21 cellular contexts compared by ENCODE assay signal in the genomic region with DNA sequence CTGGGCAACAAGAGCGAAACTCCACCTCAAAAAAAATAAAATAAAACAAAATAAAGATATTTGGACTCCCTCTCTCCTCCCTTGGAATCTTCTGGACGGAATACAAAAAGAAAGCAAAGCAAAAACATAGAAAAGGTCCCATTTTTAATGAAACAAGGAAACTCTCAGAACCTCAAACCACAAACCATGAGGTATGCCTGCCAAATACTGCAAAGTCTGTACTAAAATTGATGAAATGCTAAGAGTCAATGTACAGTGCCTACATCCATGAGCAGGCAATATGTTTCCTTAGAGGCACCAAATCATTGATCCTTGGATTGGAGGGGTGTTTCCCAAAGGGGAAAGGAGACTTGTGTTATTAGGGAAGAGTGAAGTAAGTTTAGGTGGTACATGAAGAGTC. TPM values are rescaled to one million over a fixed set of nuclear protein-coding genes. Genes with fewer than 3 reads are reported as not detected.
DNase-seq lines count a peak whose midpoint lies in the region; ATAC-seq and TF ChIP-seq lines count a peak whose summit lies in the region.
"Had no signal": no experiment of that assay in that cellular context is flagged by ENCODE, and none has a peak within 500 bp of the region (broad histone marks: within the 10 kb centered on the region; RNA-seq: fewer than 3 reads in every experiment).

No MANE protein-coding gene starts in this region.

- H3K4me1 ChIP-seq in body of pancreas = no peaks in the 10 kb centered on the region

- H3K36me3 ChIP-seq in MG63 (no peaks in the 10 kb centered on the region), body of pancreas (replicated peaks in 1 of 2; ENCODE audit: insufficient read depth in 1 of 2, low read depth in 2 of 2) (no peaks in the 10 kb centered on the region)
- H3K36me3 ChIP-seq: Peyer's patch, tibial nerve had no signal

- peak overlapping the region; percentile 44 for H3K27ac Mint-ChIP-seq in activated T-cell treated with anti-CD3 and anti-CD28 coated beads, Interleukin-2, amount 50 U/mL, for 72 hours
- H3K27ac Mint-ChIP-seq in T-helper 1 cell treated with Interleukin-12 subunit alpha and Interleukin-12 subunit beta and Interleukin-4 antibody, amounts not matched to agents 30 μg/mL and 1 μg/mL, for 36 hours = peak overlapping the region; percentile 79
- peak overlapping the region; percentile 88 for H3K27ac Mint-ChIP-seq in stimulated activated effector memory CD8-positive, alpha-beta T cell treated with anti-CD3 and anti-CD28 coated beads, Interleukin-12 subunit alpha, Interleukin-12 subunit beta, amount 100 ng/mL, for 72 hours
- H3K27ac Mint-ChIP-seq: HFFc6 had no signal

- H3K4me3 ChIP-seq in MG63 (no peak overlapping the region), body of pancreas (no peak overlapping the region)
- H3K4me3 ChIP-seq: dorsolateral prefrontal cortex, Peyer's patch, tibial nerve had no signal

- no peak for TF ChIP-seq CTCF in body of pancreas (IDR thresholded peaks at IDR 0.05)

- peaks cover 66% of the 10 kb centered on the region for H3K4me1 Mint-ChIP-seq in activated T-cell treated with anti-CD3 and anti-CD28 coated beads, Interleukin-2, amount 50 U/mL, for 72 hours (ENCODE audit: low read depth)
- peaks cover 42% of the 10 kb centered on the region for H3K4me1 Mint-ChIP-seq in T-helper 1 cell treated with Interleukin-12 subunit alpha and Interleukin-12 subunit beta and Interleukin-4 antibody, amounts not matched to agents 30 μg/mL and 1 μg/mL, for 36 hours (ENCODE audit: low read depth)
- H3K4me1 Mint-ChIP-seq in stimulated activated effector memory CD8-positive, alpha-beta T cell treated with anti-CD3 and anti-CD28 coated beads, Interleukin-12 subunit alpha, Interleukin-12 subunit beta, amount 100 ng/mL, for 72 hours = peaks cover 51% of the 10 kb centered on the region

- 83 to 90% methylated on average over 2 of the region's 2 CpGs for WGBS in body of pancreas, 2 donors

- peaks cover 3% of the 10 kb centered on the region in 2 donors for H3K9me3 Mint-ChIP-seq in activated T-cell treated with anti-CD3 and anti-CD28 coated beads, Interleukin-2, amount 50 U/mL, for 72 hours
- H3K9me3 Mint-ChIP-seq in T-helper 1 cell treated with Interleukin-12 subunit alpha and Interleukin-12 subunit beta and Interleukin-4 antibody, amounts not matched to agents 30 μg/mL and 1 μg/mL, for 36 hours = peaks cover 17% of the 10 kb centered on the region
- no peaks in the 10 kb centered on the region for H3K9me3 Mint-ChIP-seq in stimulated activated effector memory CD8-positive, alpha-beta T cell treated with anti-CD3 and anti-CD28 coated beads, Interleukin-12 subunit alpha, Interleukin-12 subunit beta, amount 100 ng/mL, for 72 hours
- H3K9me3 Mint-ChIP-seq: HFFc6 had no signal

- H3K27me3 Mint-ChIP-seq in activated T-cell treated with anti-CD3 and anti-CD28 coated beads, Interleukin-2, amount 50 U/mL, for 72 hours (ENCODE audit: low read depth) = no peaks in the 10 kb centered on the region
- no peaks in the 10 kb centered on the region for H3K27me3 Mint-ChIP-seq in T-helper 1 cell treated with Interleukin-12 subunit alpha and Interleukin-12 subunit beta and Interleukin-4 antibody, amounts not matched to agents 30 μg/mL and 1 μg/mL, for 36 hours (ENCODE audit: low read depth)

- H3K9me3 ChIP-seq in MG63 = no peaks in the 10 kb centered on the region
- no peaks in the 10 kb centered on the region for H3K9me3 ChIP-seq in body of pancreas
- H3K9me3 ChIP-seq: Peyer's patch had no signal

- H3K4me3 Mint-ChIP-seq in activated T-cell treated with anti-CD3 and anti-CD28 coated beads, Interleukin-2, amount 50 U/mL, for 72 hours = peak overlapping the region; percentile 63 to 64
- H3K4me3 Mint-ChIP-seq in T-helper 1 cell treated with Interleukin-12 subunit alpha and Interleukin-12 subunit beta and Interleukin-4 antibody, amounts not matched to agents 30 μg/mL and 1 μg/mL, for 36 hours = peak overlapping the region; percentile 47
- H3K4me3 Mint-ChIP-seq in stimulated activated effector memory CD8-positive, alpha-beta T cell treated with anti-CD3 and anti-CD28 coated beads, Interleukin-12 subunit alpha, Interleukin-12 subunit beta, amount 100 ng/mL, for 72 hours = peak overlapping the region; percentile 39
- H3K4me3 Mint-ChIP-seq: HFFc6 had no signal

- TF ChIP-seq POLR2A in body of pancreas (IDR thresholded peaks at IDR 0.05) = no peak

- H3K27me3 ChIP-seq in MG63 (no peaks in the 10 kb centered on the region), body of pancreas (no peaks in the 10 kb centered on the region)
- H3K27me3 ChIP-seq: dorsolateral prefrontal cortex, Peyer's patch, tibial nerve had no signal

- no peak for ATAC-seq in activated T-cell treated with anti-CD3 and anti-CD28 coated beads, Interleukin-2, amount 50 U/mL, for 72 hours (replicated peaks in 1 of 2)
- no peak for ATAC-seq in stimulated activated effector memory CD8-positive, alpha-beta T cell treated with anti-CD3 and anti-CD28 coated beads, Interleukin-12 subunit alpha, Interleukin-12 subunit beta, amount 100 ng/mL, for 72 hours
- no peak for ATAC-seq in body of pancreas
- ATAC-seq: esophagus mucosa, left ventricle myocardium superior, right cardiac atrium, SK-N-SH treated with all-trans-retinoic acid at 6 μM for 48 hours had no signal

- peaks cover 4 to 12% of the 10 kb centered on the region in 2 donors for H3K36me3 Mint-ChIP-seq in activated T-cell treated with anti-CD3 and anti-CD28 coated beads, Interleukin-2, amount 50 U/mL, for 72 hours (ENCODE audit: insufficient read depth in 2 of 2)
- H3K36me3 Mint-ChIP-seq in T-helper 1 cell treated with Interleukin-12 subunit alpha and Interleukin-12 subunit beta and Interleukin-4 antibody, amounts not matched to agents 30 μg/mL and 1 μg/mL, for 36 hours (ENCODE audit: low read depth) = peaks cover 19% of the 10 kb centered on the region
- H3K36me3 Mint-ChIP-seq in stimulated activated effector memory CD8-positive, alpha-beta T cell treated with anti-CD3 and anti-CD28 coated beads, Interleukin-12 subunit alpha, Interleukin-12 subunit beta, amount 100 ng/mL, for 72 hours = no peaks in the 10 kb centered on the region

- intact Hi-C loops in body of pancreas (cut with DNase I) = loop anchor here (10.0 kb wide), 1 partner anchor 96 kb away; no protein-coding TSS in a partner anchor

- DNase-seq in activated T-cell treated with anti-CD3 and anti-CD28 coated beads, Interleukin-2, amount 50 U/mL, for 72 hours = no peak
- no peak for DNase-seq in activated T-cell treated with anti-CD3 and anti-CD28 coated beads, Interleukin-2, amount 50 U/mL, for 48 hours
- DNase-seq in astrocyte of the hippocampus (ENCODE audit: low read depth, low spot score) (peak; percentile 73), midbrain (lab: John Stamatoyannopoulos, UW) (no peak), MG63 (no peak), body of pancreas (no peak)
- DNase-seq in stimulated activated effector memory CD8-positive, alpha-beta T cell treated with anti-CD3 and anti-CD28 coated beads, Interleukin-12 subunit alpha, Interleukin-12 subunit beta, amount 100 ng/mL, for 72 hours (ENCODE audit: low spot score in 2 of 2) = no peak
- DNase-seq: activated gamma-delta T cell, dorsolateral prefrontal cortex, glutamatergic neuron, HFFc6, left ventricle myocardium superior, NCI-H1694, NCI-H345, right cardiac atrium had no signal

- no peak overlapping the region for H3K27ac ChIP-seq in body of pancreas
- H3K27ac ChIP-seq: C4-2B, dorsolateral prefrontal cortex, Peyer's patch, tibial nerve had no signal

RNA-seq across cellular contexts. Expression of a gene that starts 8.2 kb away (rescaled TPM):
- 10 to 100 TPM; 18.5 to 30.3 TPM for total RNA-seq in activated T-cell treated with anti-CD3 and anti-CD28 coated beads, Interleukin-2, amount 50 U/mL, for 72 hours
- total RNA-seq in MG63 (2014; rRNA removed; shearing (Covaris generic); ENCODE audit: low replicate concordance) = 1.5 and 2.9 TPM in 2 replicates
- total RNA-seq in body of pancreas = 1 to 10 TPM in 1 of 2 donors, under 1 TPM in 1; 0.66 to 2.9 TPM

RNA-seq across cellular contexts. Expression of a gene that starts 45.2 kb away (rescaled TPM):
- 10 to 100 TPM; 70.5 to 90.5 TPM for total RNA-seq in activated T-cell treated with anti-CD3 and anti-CD28 coated beads, Interleukin-2, amount 50 U/mL, for 72 hours
- 11.0 and 18.3 TPM in 2 replicates for total RNA-seq in MG63 (2014; rRNA removed; shearing (Covaris generic); ENCODE audit: low replicate concordance)
- 10 to 100 TPM; 30.9 to 77.8 TPM for total RNA-seq in body of pancreas
